In genomic region chr12:53045646-53046045, GRCh38 we compare ENCODE assay signal across 8 cellular contexts. TPM values are rescaled to one million over a fixed set of nuclear protein-coding genes. Genes with fewer than 3 reads are reported as not detected.
DNase-seq lines count a peak whose midpoint lies in the region; ATAC-seq and TF ChIP-seq lines count a peak whose summit lies in the region.

No MANE protein-coding gene starts in this region.

- WGBS in right cardiac atrium = 33% methylated on average over 5 of the region's 5 CpGs

- H3K9ac ChIP-seq in skeletal muscle satellite cell (ENCODE audit: low read depth, low read length) = peak overlapping the region; percentile 96

- H3K4me2 ChIP-seq in skeletal muscle satellite cell (ENCODE audit: low read length) = peak overlapping the region; percentile 99

- H3K9me3 ChIP-seq in right cardiac atrium (ENCODE audit: control insufficient read depth, low read length) (no peaks in the 10 kb centered on the region), skeletal muscle satellite cell (replicated peaks; ENCODE audit: low read length) (no peaks in the 10 kb centered on the region)

- H3K4me3 ChIP-seq in right cardiac atrium (ENCODE audit: low read length) (peak overlapping the region; percentile 72), skeletal muscle satellite cell (ENCODE audit: low read length) (peak overlapping the region; percentile 95)

- H3K27me3 ChIP-seq in right cardiac atrium (ENCODE audit: control insufficient read depth, insufficient read depth) (no peaks in the 10 kb centered on the region), skeletal muscle satellite cell (ENCODE audit: control insufficient read depth, insufficient read depth, low read length) (no peaks in the 10 kb centered on the region)

- POLR2A ChIA-PET in activated CD4-positive, alpha-beta memory T cell treated with anti-CD3 and anti-CD28 coated beads, Interleukin-2, amount 10 ng/mL, durations not matched to agents 7 days and 5 days (lab: Charles Lee) = interaction anchor here (1.3 kb wide), 1 partner anchor 38 kb away, joined by 6 read pairs; no protein-coding TSS in a partner anchor

- ATAC-seq in right cardiac atrium = no peak
- ATAC-seq in GM19324 (IDR thresholded peaks at IDR 0.05; ENCODE audit: low FRiP score, unreplicated experiment) = no peak
- ATAC-seq in esophagus mucosa = no peak

- peaks cover 10% of the 10 kb centered on the region for H3K36me3 ChIP-seq in skeletal muscle satellite cell (ENCODE audit: insufficient read depth, low read length)

- intact Hi-C loops in right cardiac atrium (cut with DNase I) = no loop called here

- H3K4me1 ChIP-seq in right cardiac atrium (ENCODE audit: control insufficient read depth, insufficient read depth, low read length) (peaks cover 11% of the 10 kb centered on the region), skeletal muscle satellite cell (ENCODE audit: control insufficient read depth, insufficient read depth, low read length) (peaks cover 46% of the 10 kb centered on the region)

- peaks cover 17% of the 10 kb centered on the region for H3K4me1 Mint-ChIP-seq in activated CD4-positive, alpha-beta memory T cell treated with anti-CD3 and anti-CD28 coated beads, Interleukin-2, amount 10 ng/mL, durations not matched to agents 7 days and 5 days

- H3K27ac ChIP-seq in right cardiac atrium (ENCODE audit: low read length) = peak overlapping the region; percentile 98

- H3K9me3 Mint-ChIP-seq in activated CD4-positive, alpha-beta memory T cell treated with anti-CD3 and anti-CD28 coated beads, Interleukin-2, amount 10 ng/mL, durations not matched to agents 7 days and 5 days = no peaks in the 10 kb centered on the region

- TF ChIP-seq CTCF in GM20000 (IDR thresholded peaks at IDR 0.05; ENCODE audit: extremely low read depth, missing control alignments) = no peak

- DNase-seq in GM20000 (ENCODE audit: low spot score) (peak; percentile 11), right cardiac atrium (peak; percentile 46 to 77 (median 60)), NCI-H1694 (lab: John Stamatoyannopoulos, UW) (no peak), HUDEP-2 (lab: John Stamatoyannopoulos, UW; ENCODE audit: unreplicated experiment in 76 of 76) (no peak)
- no peak for DNase-seq in activated CD4-positive, alpha-beta memory T cell treated with anti-CD3 and anti-CD28 coated beads, Interleukin-2, amount 10 ng/mL, durations not matched to agents 7 days and 5 days

- H3K27ac Mint-ChIP-seq in activated CD4-positive, alpha-beta memory T cell treated with anti-CD3 and anti-CD28 coated beads, Interleukin-2, amount 10 ng/mL, durations not matched to agents 7 days and 5 days = no peak overlapping the region

- CTCF ChIA-PET in activated CD4-positive, alpha-beta memory T cell treated with anti-CD3 and anti-CD28 coated beads, Interleukin-2, amount 10 ng/mL, durations not matched to agents 7 days and 5 days (lab: Charles Lee) = interaction anchor here (0.9 to 2.3 kb wide), 3 partner anchors 15 to 58 kb away, joined by 3 to 7 read pairs (median 3); partner anchors contain the start of gene SOAT2

- peaks cover 13% of the 10 kb centered on the region for H3K27me3 Mint-ChIP-seq in activated CD4-positive, alpha-beta memory T cell treated with anti-CD3 and anti-CD28 coated beads, Interleukin-2, amount 10 ng/mL, durations not matched to agents 7 days and 5 days

- peak overlapping the region; percentile 26 for H3K4me3 Mint-ChIP-seq in activated CD4-positive, alpha-beta memory T cell treated with anti-CD3 and anti-CD28 coated beads, Interleukin-2, amount 10 ng/mL, durations not matched to agents 7 days and 5 days

- peaks cover 16% of the 10 kb centered on the region for H3K36me3 Mint-ChIP-seq in activated CD4-positive, alpha-beta memory T cell treated with anti-CD3 and anti-CD28 coated beads, Interleukin-2, amount 10 ng/mL, durations not matched to agents 7 days and 5 days (ENCODE audit: low read depth)

RNA-seq across cellular contexts. Expression of gene TNS2, which starts 4.2 kb away (rescaled TPM):
- under 1 TPM; 0.78 to 0.83 TPM for total RNA-seq in activated CD4-positive, alpha-beta memory T cell treated with anti-CD3 and anti-CD28 coated beads, Interleukin-2, amount 10 ng/mL, durations not matched to agents 7 days and 5 days
- 100 to 1,000 TPM; 104 to 145 (median 116) TPM for total RNA-seq in right cardiac atrium
- 155 TPM for polyA plus RNA-seq in right cardiac atrium
- total RNA-seq in skeletal muscle satellite cell (2012; rRNA removed) = 67.9 and 70.8 TPM in 2 replicates
- total RNA-seq in esophagus mucosa = 10.6 TPM

RNA-seq across cellular contexts. Expression of gene SPRYD3, which starts 33.5 kb away (rescaled TPM):
- total RNA-seq in activated CD4-positive, alpha-beta memory T cell treated with anti-CD3 and anti-CD28 coated beads, Interleukin-2, amount 10 ng/mL, durations not matched to agents 7 days and 5 days = 10 to 100 TPM; 31.2 to 31.3 TPM
- 10 to 100 TPM; 40.8 to 59.6 (median 47.1) TPM for total RNA-seq in right cardiac atrium
- polyA plus RNA-seq in right cardiac atrium = 29.4 TPM
- 23.4 and 29.4 TPM in 2 replicates for total RNA-seq in skeletal muscle satellite cell (2012; rRNA removed)
- total RNA-seq in esophagus mucosa = 29.3 TPM

RNA-seq across cellular contexts. Expression of gene EIF4B, which starts 39.4 kb away (rescaled TPM):
- total RNA-seq in activated CD4-positive, alpha-beta memory T cell treated with anti-CD3 and anti-CD28 coated beads, Interleukin-2, amount 10 ng/mL, durations not matched to agents 7 days and 5 days = 100 to 1,000 TPM; 303 to 311 TPM
- total RNA-seq in right cardiac atrium (100 to 1,000 TPM; 391 to 552 (median 433) TPM), esophagus mucosa (344 TPM)
- polyA plus RNA-seq in right cardiac atrium = 65.5 TPM
- 788 and 899 TPM in 2 replicates for total RNA-seq in skeletal muscle satellite cell (2012; rRNA removed)

RNA-seq across cellular contexts. Expression of gene IGFBP6, which starts 51.8 kb away (rescaled TPM):
- total RNA-seq in activated CD4-positive, alpha-beta memory T cell treated with anti-CD3 and anti-CD28 coated beads, Interleukin-2, amount 10 ng/mL, durations not matched to agents 7 days and 5 days = 1 to 10 TPM in 1 of 2 experiments, under 1 TPM in 1; 0.38 to 1.2 TPM
- total RNA-seq in right cardiac atrium = 100 to 1,000 TPM in 3 of 4 donors, 10 to 100 TPM in 1; 49.7 to 178 (median 146) TPM
- 130 TPM for polyA plus RNA-seq in right cardiac atrium
- 603 and 918 TPM in 2 replicates for total RNA-seq in skeletal muscle satellite cell (2012; rRNA removed)
- total RNA-seq in esophagus mucosa = 50.5 TPM

RNA-seq across cellular contexts. Expression of gene SOAT2, which starts 57.6 kb away (rescaled TPM):
- 1 to 10 TPM; 1.4 to 1.5 TPM for total RNA-seq in activated CD4-positive, alpha-beta memory T cell treated with anti-CD3 and anti-CD28 coated beads, Interleukin-2, amount 10 ng/mL, durations not matched to agents 7 days and 5 days
- total RNA-seq in right cardiac atrium (under 1 TPM in 2 of 4 donors, not detected in 2; 0.17 to 0.18 TPM), esophagus mucosa (not detected)
- polyA plus RNA-seq in right cardiac atrium = 0.07 TPM
- total RNA-seq in skeletal muscle satellite cell (2012; rRNA removed) = 0.44 TPM in 1 of 2 replicates, not detected in the other

Comparison
In these comparisons a context has a peak if more than half of its experiments do, and no peak if none do; other contexts are left out.
1. DNase-seq: peak in GM20000 (single experiment) and right cardiac atrium (3 of 3); none in activated CD4-positive, alpha-beta memory T cell treated with anti-CD3 and anti-CD28 coated beads, Interleukin-2, amount 10 ng/mL, durations not matched to agents 7 days and 5 days (single experiment), NCI-H1694 (single experiment) and HUDEP-2 (0 of 76).